1 cellular context compared by ENCODE assay signal in genomic region chr17:981292-981658, GRCh38.
TF ChIP-seq lines count a peak whose summit lies in the region.

No MANE protein-coding gene starts in this region.

TF ChIP-seq in SK-N-SH treated with all-trans-retinoic acid at 6 μM for 48 hours, 23 proteins besides CTCF, POLR2A, EP300 and RAD21 (continued from another document):
- TF ChIP-seq ZNF70 (CRISPR knock-in tag; IDR thresholded peaks at IDR 0.05) (no peak), TOX (CRISPR knock-in tag; IDR thresholded peaks at IDR 0.05; ENCODE audit: borderline replicate concordance) (no peak), POU6F1 (CRISPR knock-in tag; IDR thresholded peaks at IDR 0.05; ENCODE audit: borderline replicate concordance, low read depth) (no peak), CSDC2 (CRISPR knock-in tag; IDR thresholded peaks at IDR 0.05) (no peak)
